13 cellular contexts compared by ENCODE assay signal in the genomic region with DNA sequence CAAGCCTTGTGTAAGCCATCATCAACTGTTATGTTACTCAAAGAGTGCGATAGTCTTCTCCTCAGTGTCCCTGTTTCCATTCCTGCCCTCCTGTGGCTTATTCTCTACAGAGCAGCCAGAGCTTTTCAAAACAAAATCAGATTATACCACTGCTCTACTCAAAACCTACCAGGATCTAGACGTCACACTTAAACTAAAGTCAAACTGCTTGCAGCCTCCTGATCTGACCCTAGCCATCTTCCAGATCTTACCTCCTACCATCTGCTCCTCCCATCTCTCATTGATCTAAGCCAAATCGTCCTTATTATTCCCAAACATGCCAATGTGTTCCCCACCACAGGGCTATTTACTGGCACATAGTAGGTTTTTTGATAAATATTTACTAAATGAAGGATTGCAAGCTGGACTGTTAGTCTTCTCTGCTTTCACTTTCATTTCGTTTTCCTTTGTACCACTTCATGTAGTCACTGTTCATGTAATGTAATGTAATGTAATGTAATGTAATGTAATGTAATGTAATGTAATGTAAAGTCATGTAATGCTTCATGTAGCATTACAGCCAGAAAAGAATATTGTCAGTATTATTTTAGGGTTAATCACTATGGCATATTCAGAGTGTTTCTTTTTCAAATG.
DNase-seq lines count a peak whose midpoint lies in the region; ATAC-seq and TF ChIP-seq lines count a peak whose summit lies in the region.
"Had no signal": no experiment of that assay in that cellular context is flagged by ENCODE, and none has a peak within 500 bp of the region (broad histone marks: within the 10 kb centered on the region; RNA-seq: fewer than 3 reads in every experiment).

No MANE protein-coding gene starts in this region.

- H3K27me3 ChIP-seq in lower lobe of right lung (ENCODE audit: low read depth) (no peaks in the 10 kb centered on the region), transverse colon (no peaks in the 10 kb centered on the region)

- peak; percentile 63 for ATAC-seq in GM19395 (IDR thresholded peaks at IDR 0.05; ENCODE audit: unreplicated experiment)
- ATAC-seq in GM21825 (IDR thresholded peaks at IDR 0.05; ENCODE audit: unreplicated experiment) = no peak
- ATAC-seq in lower lobe of right lung = no peak

- no peak for TF ChIP-seq CTCF in fibroblast of villous mesenchyme (IDR thresholded peaks at IDR 0.05; ENCODE audit: insufficient read depth, low read depth, low read length)
- TF ChIP-seq CTCF in lower lobe of right lung (IDR thresholded peaks at IDR 0.05) = no peak
- TF ChIP-seq CTCF in transverse colon (IDR thresholded peaks at IDR 0.05) = no peak

- no peak overlapping the region for H3K27ac ChIP-seq in lower lobe of right lung
- no peak overlapping the region for H3K27ac ChIP-seq in transverse colon
- H3K27ac ChIP-seq: epithelial cell of prostate, parathyroid adenoma had no signal

- intact Hi-C loops in lower lobe of right lung (cut with DNase I) (no loop called here), transverse colon (cut with DNase I; ENCODE audit: low total_unique reads) (no loop called here)

- in situ Hi-C loops in transverse colon (cut with MboI; ENCODE audit: low pct_ligation_motif_present in 1 of 4, low pct_unique_long_range_greater_than_20kb in 1 of 4, low sequenced_read_pairs in 3 of 4) = no loop called here

- WGBS in transverse colon (ENCODE audit: low coverage in 1 of 2), 2 donors = 35 to 63% methylated on average over 2 to 4 of the region's 4 CpGs

- no peaks in the 10 kb centered on the region for H3K9me3 ChIP-seq in lower lobe of right lung
- H3K9me3 ChIP-seq in transverse colon = no peaks in the 10 kb centered on the region

- no peaks in the 10 kb centered on the region for H3K36me3 ChIP-seq in lower lobe of right lung
- no peaks in the 10 kb centered on the region for H3K36me3 ChIP-seq in transverse colon

- H3K4me1 ChIP-seq in lower lobe of right lung (no peaks in the 10 kb centered on the region), transverse colon (no peaks in the 10 kb centered on the region)
- H3K4me1 ChIP-seq: parathyroid adenoma had no signal

- no peak for TF ChIP-seq POLR2A in transverse colon (IDR thresholded peaks at IDR 0.05)

- H3K4me3 ChIP-seq in fibroblast of villous mesenchyme (ENCODE audit: low read depth, low read length) = peak overlapping the region; percentile 53
- H3K4me3 ChIP-seq in lower lobe of right lung = no peak overlapping the region
- no peak overlapping the region for H3K4me3 ChIP-seq in transverse colon

- no peak for TF ChIP-seq EP300 in transverse colon (IDR thresholded peaks at IDR 0.05; ENCODE audit: low read depth)

- peak; percentile 2 for DNase-seq in EL
- DNase-seq in NAMALWA (ENCODE audit: low spot score) = peak; percentile 9
- peak; percentile 16 for DNase-seq in fibroblast of villous mesenchyme (ENCODE audit: low read depth)
- DNase-seq in iPS-NIHi7 (ENCODE audit: extremely low spot score) = no peak
- no peak for DNase-seq in lower lobe of right lung
- DNase-seq in transverse colon = no peak
- DNase-seq: activated CD4-positive, alpha-beta T cell treated with anti-CD3 and anti-CD28 coated beads, Interleukin-2, amount 50 U/mL, for 1 hour; kidney; NCI-H146 had no signal

Comparison
In these comparisons a context has a peak if more than half of its experiments do, and no peak if none do; other contexts are left out.
1. DNase-seq: peak in EL (single experiment), NAMALWA (single experiment) and fibroblast of villous mesenchyme (single experiment); none in iPS-NIHi7 (single experiment), lower lobe of right lung (single experiment) and transverse colon (single experiment).